8 cellular contexts compared by ENCODE assay signal in the genomic region with DNA sequence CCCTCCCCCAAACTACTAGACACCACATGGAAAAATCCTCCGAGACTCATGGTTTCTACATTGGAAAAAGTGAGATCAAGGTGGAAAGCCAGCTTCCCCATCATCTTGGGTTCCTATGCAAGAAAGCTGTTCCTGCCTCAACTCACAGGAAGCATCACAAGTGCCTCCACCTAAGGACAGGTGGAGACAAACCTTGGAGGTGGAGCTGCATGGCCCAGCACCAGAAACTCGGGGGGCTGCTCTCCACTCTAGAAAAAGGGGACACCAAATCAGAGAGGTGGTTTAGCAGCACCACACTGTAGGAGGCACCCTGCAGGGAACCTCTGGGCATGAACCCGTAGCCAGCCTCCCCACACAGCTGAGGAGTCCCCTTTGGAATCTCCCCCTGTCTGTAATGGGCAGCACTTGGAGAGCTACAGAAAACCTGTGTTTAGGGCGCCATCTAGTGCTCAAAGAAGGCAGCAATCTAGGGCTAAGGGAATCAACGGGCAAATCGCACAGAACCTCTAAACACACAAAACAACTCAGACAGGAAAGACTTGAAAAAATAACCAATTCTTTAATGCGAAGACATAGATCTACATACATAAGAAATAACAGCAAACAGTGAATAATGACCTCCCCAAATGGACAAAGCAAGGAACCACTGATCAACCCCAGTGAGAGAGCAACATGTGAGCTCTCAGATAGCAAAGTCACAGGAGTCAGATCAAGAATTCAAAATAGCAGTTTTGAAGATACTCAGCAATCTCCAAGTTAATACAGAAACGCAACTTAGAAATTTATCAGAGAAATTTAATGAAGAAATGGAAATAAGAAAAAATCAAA. TPM values are rescaled to one million over a fixed set of nuclear protein-coding genes. Genes with fewer than 3 reads are reported as not detected.
DNase-seq lines count a peak whose midpoint lies in the region; ATAC-seq and TF ChIP-seq lines count a peak whose summit lies in the region.

No MANE protein-coding gene starts in this region.

- H3K79me2 ChIP-seq in neural cell (replicated peaks; ENCODE audit: insufficient read depth, low read length) = no peaks in the 10 kb centered on the region

- H3K27me3 ChIP-seq in NT2/D1 (ENCODE audit: insufficient read depth, insufficient read length) (no peaks in the 10 kb centered on the region), esophagus squamous epithelium (no peaks in the 10 kb centered on the region), neural cell (ENCODE audit: insufficient read depth, low read depth, low read length) (no peaks in the 10 kb centered on the region), testis (no peaks in the 10 kb centered on the region)

- H3K9me2 ChIP-seq in neural cell (ENCODE audit: insufficient read depth, low read length) = no peaks in the 10 kb centered on the region

- ATAC-seq in GM18499 (IDR thresholded peaks at IDR 0.05; ENCODE audit: insufficient read depth, unreplicated experiment) = peak; percentile 75
- peak; percentile 57 for ATAC-seq in HG03432 (IDR thresholded peaks at IDR 0.05; ENCODE audit: unreplicated experiment)

- TF ChIP-seq RAD21 in neural cell (conservative IDR thresholded peaks at IDR 0.05) = peak; percentile 61

- DNase-seq in AG08395 (ENCODE audit: low spot score) (peak; percentile 78), NT2/D1 (ENCODE audit: low read depth, low spot score) (peak; percentile 64), activated T-cell treated with anti-CD3 and anti-CD28 coated beads for 48 hours (ENCODE audit: low read depth) (peak; percentile 21), esophagus squamous epithelium (lab: John Stamatoyannopoulos, UW) (no peak), testis (peak; percentile 75)

- TF ChIP-seq CTCF in esophagus squamous epithelium (IDR thresholded peaks at IDR 0.05) (peak; percentile 46 to 73 (median 66)), neural cell (IDR thresholded peaks at IDR 0.05; ENCODE audit: poor library complexity, severe bottlenecking) (peak; percentile 65), testis (IDR thresholded peaks at IDR 0.05) (peak in 2 of 3 experiments; percentile 38 to 39)

- no peaks in the 10 kb centered on the region for H4K20me1 ChIP-seq in neural cell (ENCODE audit: insufficient read depth)

- H3K36me3 ChIP-seq in NT2/D1 (ENCODE audit: insufficient read depth, insufficient read length, low read length) (no peaks in the 10 kb centered on the region), esophagus squamous epithelium (no peaks in the 10 kb centered on the region), neural cell (ENCODE audit: insufficient read depth, low read length) (no peaks in the 10 kb centered on the region), testis (ENCODE audit: low read depth, missing control alignments) (no peaks in the 10 kb centered on the region)

- H2AFZ ChIP-seq in neural cell (ENCODE audit: low read depth, low read length) = no peak overlapping the region

- no peak for TF ChIP-seq EP300 in neural cell (conservative IDR thresholded peaks at IDR 0.05; ENCODE audit: poor library complexity, severe bottlenecking)

- H3F3A ChIP-seq in neural cell (ENCODE audit: insufficient read depth, low read length, poor library complexity, severe bottlenecking) = no peaks in the 10 kb centered on the region

- no peak overlapping the region for H3K4me2 ChIP-seq in neural cell (ENCODE audit: low read length)

- H3K4me1 ChIP-seq in NT2/D1 (ENCODE audit: insufficient read depth, insufficient read length) (no peaks in the 10 kb centered on the region), esophagus squamous epithelium (peaks cover 0 to 11% (median 0%) of the 10 kb centered on the region in 3 donors), testis (no peaks in the 10 kb centered on the region)

- no peak overlapping the region for H3K4me3 ChIP-seq in NT2/D1 (ENCODE audit: insufficient read length, low read depth)
- no peak overlapping the region for H3K4me3 ChIP-seq in esophagus squamous epithelium
- no peak overlapping the region for H3K4me3 ChIP-seq in neural cell (ENCODE audit: low read length)
- H3K4me3 ChIP-seq in testis = no peak overlapping the region

- H3K9ac ChIP-seq in NT2/D1 (ENCODE audit: insufficient read length, low read depth) (no peak overlapping the region), neural cell (ENCODE audit: low read length) (no peak overlapping the region)

- H3K9me3 ChIP-seq in NT2/D1 (ENCODE audit: insufficient read depth, low read length) (no peaks in the 10 kb centered on the region), esophagus squamous epithelium (no peaks in the 10 kb centered on the region), neural cell (ENCODE audit: low read length) (no peaks in the 10 kb centered on the region), testis (no peaks in the 10 kb centered on the region)

- intact Hi-C loops in esophagus squamous epithelium (cut with DNase I) = no loop called here
- intact Hi-C loops in testis (cut with DNase I; ENCODE audit: low total_unique reads) = no loop called here

- H3K27ac ChIP-seq in esophagus squamous epithelium (no peak overlapping the region), neural cell (ENCODE audit: low read length) (no peak overlapping the region), testis (no peak overlapping the region)

- TF ChIP-seq POLR2A in esophagus squamous epithelium (IDR thresholded peaks at IDR 0.05) = no peak
- TF ChIP-seq POLR2A in testis (IDR thresholded peaks at IDR 0.05) = no peak

- WGBS in esophagus squamous epithelium, 2 donors = 25 to 27% methylated on average over 5 to 8 of the region's 8 CpGs
- 13 to 49% methylated on average over 4 to 5 of the region's 8 CpGs for WGBS in testis, 2 donors

TF ChIP-seq in neural cell, 6 proteins besides CTCF, POLR2A, EP300 and RAD21:
- peak; percentile 51 for TF ChIP-seq SMC3 (conservative IDR thresholded peaks at IDR 0.05; ENCODE audit: poor library complexity)
- TF ChIP-seq, protein P1, sequence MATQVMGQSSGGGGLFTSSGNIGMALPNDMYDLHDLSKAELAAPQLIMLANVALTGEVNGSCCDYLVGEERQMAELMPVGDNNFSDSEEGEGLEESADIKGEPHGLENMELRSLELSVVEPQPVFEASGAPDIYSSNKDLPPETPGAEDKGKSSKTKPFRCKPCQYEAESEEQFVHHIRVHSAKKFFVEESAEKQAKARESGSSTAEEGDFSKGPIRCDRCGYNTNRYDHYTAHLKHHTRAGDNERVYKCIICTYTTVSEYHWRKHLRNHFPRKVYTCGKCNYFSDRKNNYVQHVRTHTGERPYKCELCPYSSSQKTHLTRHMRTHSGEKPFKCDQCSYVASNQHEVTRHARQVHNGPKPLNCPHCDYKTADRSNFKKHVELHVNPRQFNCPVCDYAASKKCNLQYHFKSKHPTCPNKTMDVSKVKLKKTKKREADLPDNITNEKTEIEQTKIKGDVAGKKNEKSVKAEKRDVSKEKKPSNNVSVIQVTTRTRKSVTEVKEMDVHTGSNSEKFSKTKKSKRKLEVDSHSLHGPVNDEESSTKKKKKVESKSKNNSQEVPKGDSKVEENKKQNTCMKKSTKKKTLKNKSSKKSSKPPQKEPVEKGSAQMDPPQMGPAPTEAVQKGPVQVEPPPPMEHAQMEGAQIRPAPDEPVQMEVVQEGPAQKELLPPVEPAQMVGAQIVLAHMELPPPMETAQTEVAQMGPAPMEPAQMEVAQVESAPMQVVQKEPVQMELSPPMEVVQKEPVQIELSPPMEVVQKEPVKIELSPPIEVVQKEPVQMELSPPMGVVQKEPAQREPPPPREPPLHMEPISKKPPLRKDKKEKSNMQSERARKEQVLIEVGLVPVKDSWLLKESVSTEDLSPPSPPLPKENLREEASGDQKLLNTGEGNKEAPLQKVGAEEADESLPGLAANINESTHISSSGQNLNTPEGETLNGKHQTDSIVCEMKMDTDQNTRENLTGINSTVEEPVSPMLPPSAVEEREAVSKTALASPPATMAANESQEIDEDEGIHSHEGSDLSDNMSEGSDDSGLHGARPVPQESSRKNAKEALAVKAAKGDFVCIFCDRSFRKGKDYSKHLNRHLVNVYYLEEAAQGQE (IDR thresholded peaks at IDR 0.05; ENCODE audit: borderline replicate concordance) = no peak
- TF ChIP-seq POLR2AphosphoS5 (IDR thresholded peaks at IDR 0.05) = no peak

RNA-seq across cellular contexts. Expression of a gene that starts 37.0 kb away (rescaled TPM):
- total RNA-seq in esophagus squamous epithelium (10 to 100 TPM; 10.8 to 19.5 (median 15.6) TPM), testis (10 to 100 TPM; 16.3 to 19.9 TPM)
- polyA plus RNA-seq in neural cell (20.2 and 21.4 TPM in 2 replicates), testis (ENCODE audit: insufficient read depth, low read depth, low replicate concordance) (10.2 TPM)
- polyA minus RNA-seq in neural cell = 75.2 and 90.5 TPM in 2 replicates

RNA-seq across cellular contexts. Expression of a gene that starts 55.2 kb away (rescaled TPM):
- total RNA-seq in esophagus squamous epithelium = not detected
- not detected in 2 replicates for polyA plus RNA-seq in neural cell
- not detected in 2 replicates for polyA minus RNA-seq in neural cell
- total RNA-seq in testis = 10 to 100 TPM; 12.1 to 18.3 TPM
- 30.0 TPM for polyA plus RNA-seq in testis (ENCODE audit: insufficient read depth, low read depth, low replicate concordance)

Comparison
In these comparisons a context has a peak if more than half of its experiments do, and no peak if none do; other contexts are left out.
1. RNA of a gene that starts 55.2 kb away (total RNA-seq): 12.1 to 18.3 TPM in testis; not detected in esophagus squamous epithelium; every median in the first group is over 10 times any median in the second.
2. Peak in every context shown above with its lines, with median percentiles within 50 percentile points of each other: CTCF ChIP-seq.